Comparison of ENCODE assay signal across 8 cellular contexts in genomic region chr13:78659450-78660110, GRCh38. TPM values are rescaled to one million over a fixed set of nuclear protein-coding genes. Genes with fewer than 3 reads are reported as not detected.
DNase-seq lines count a peak whose midpoint lies in the region; ATAC-seq and TF ChIP-seq lines count a peak whose summit lies in the region.

No MANE protein-coding gene starts in this region.

- peak overlapping the region; percentile 91 for H3K4me3 ChIP-seq in GM23248
- peak overlapping the region; percentile 91 for H3K4me3 ChIP-seq in WI38 (ENCODE audit: low read depth, low read length)
- peak overlapping the region; percentile 59 to 97 (median 90) for H3K4me3 ChIP-seq in heart right ventricle
- peak overlapping the region; percentile 59 to 95 (median 78) for H3K4me3 ChIP-seq in sigmoid colon

- H3K4me1 ChIP-seq in GM23248 (ENCODE audit: insufficient read depth) = peaks cover 11% of the 10 kb centered on the region
- peaks cover 0 to 36% (median 29%) of the 10 kb centered on the region in 9 donors for H3K4me1 ChIP-seq in heart right ventricle
- H3K4me1 ChIP-seq in sigmoid colon = peaks cover 0 to 20% (median 14%) of the 10 kb centered on the region in 4 donors

- WGBS in GM23248 (ENCODE audit: low coverage in 1 of 2, low lambda C conversion rate in 2 of 2, missing lambda C conversion rate in 2 of 2), 2 experiments = 2% methylated on average over 17 of the region's 17 CpGs
- WGBS in heart right ventricle, 2 donors = 9 to 18% methylated on average over 17 of the region's 17 CpGs
- WGBS in sigmoid colon, 2 donors = 17 to 28% methylated on average over 17 of the region's 17 CpGs

- TF ChIP-seq EP300 in sigmoid colon (IDR thresholded peaks at IDR 0.05) = no peak

- H3K9me3 ChIP-seq in GM23248 (ENCODE audit: low read depth) (no peaks in the 10 kb centered on the region), heart right ventricle (no peaks in the 10 kb centered on the region), sigmoid colon (no peaks in the 10 kb centered on the region)

- intact Hi-C loops in heart right ventricle (cut with DNase I) = loop anchor here in 2 of 10 donors (5.0 to 10.0 kb wide), 2 partner anchors 52 to 55 kb away; partner anchors contain the start of gene POU4F1 (in 1 of the 2)
- intact Hi-C loops in sigmoid colon (cut with DNase I) = loop anchor here (5.0 to 10.0 kb wide), 2 partner anchors 52 to 745 kb away; partner anchors contain the start of gene RBM26

- in situ Hi-C loops in GM23248 (cut with MboI) = no loop called here

- peak overlapping the region; percentile 88 for H3K9ac ChIP-seq in GM23248

- H3K9me2 ChIP-seq in GM23248 (ENCODE audit: insufficient read depth) = no peaks in the 10 kb centered on the region

- no peak for TF ChIP-seq CTCF in WI38 (IDR thresholded peaks at IDR 0.05; ENCODE audit: low read depth, low read length)
- TF ChIP-seq CTCF in heart right ventricle (IDR thresholded peaks at IDR 0.05) = no peak
- TF ChIP-seq CTCF in sigmoid colon (IDR thresholded peaks at IDR 0.05) = no peak

- H3K27ac ChIP-seq in GM23248 = no peak overlapping the region
- peak overlapping the region in 5 of 10 donors; percentile 13 to 87 (median 82) for H3K27ac ChIP-seq in heart right ventricle
- peak overlapping the region; percentile 48 to 84 (median 76) for H3K27ac ChIP-seq in sigmoid colon

- DNase-seq in GM23248 = peak; percentile 16
- DNase-seq in heart right ventricle = no peak
- no peak for DNase-seq in sigmoid colon
- DNase-seq in HK-2 (ENCODE audit: unreplicated experiment) = no peak
- no peak for DNase-seq in NCI-H446 treated with DMSO at 0.1 percent for 48 hours (lab: John Stamatoyannopoulos, UW)

- no peaks in the 10 kb centered on the region for H3K36me3 ChIP-seq in GM23248 (ENCODE audit: low read depth)
- no peaks in the 10 kb centered on the region for H3K36me3 ChIP-seq in heart right ventricle
- no peaks in the 10 kb centered on the region for H3K36me3 ChIP-seq in sigmoid colon

- H3K27me3 ChIP-seq in GM23248 (replicated peaks; ENCODE audit: insufficient read depth) = no peaks in the 10 kb centered on the region
- peaks cover 0 to 5% (median 0%) of the 10 kb centered on the region in 7 donors for H3K27me3 ChIP-seq in heart right ventricle
- no peaks in the 10 kb centered on the region for H3K27me3 ChIP-seq in sigmoid colon

- peaks cover 7% of the 10 kb centered on the region; the same call in 1 of the 2 replicates for H3F3A ChIP-seq in GM23248 (ENCODE audit: insufficient read depth)

- H4K20me1 ChIP-seq in GM23248 (ENCODE audit: insufficient read depth) = no peaks in the 10 kb centered on the region

- peak overlapping the region; percentile 94 for H2AFZ ChIP-seq in GM23248

- ATAC-seq in heart right ventricle (peak in 2 of 8 donors; percentile 17 to 18), HG02759 (IDR thresholded peaks at IDR 0.05; ENCODE audit: unreplicated experiment) (no peak), HG02870 (IDR thresholded peaks at IDR 0.05; ENCODE audit: unreplicated experiment) (no peak)

- H3K79me2 ChIP-seq in GM23248 (ENCODE audit: insufficient read depth) = peaks cover 41% of the 10 kb centered on the region

- TF ChIP-seq POLR2A in sigmoid colon (IDR thresholded peaks at IDR 0.05) = no peak

- peak overlapping the region; percentile 87 for H3K4me2 ChIP-seq in GM23248 (ENCODE audit: unreplicated experiment)

RNA-seq across cellular contexts. Expression of gene OBI1, which starts 0.6 kb away (rescaled TPM):
- total RNA-seq in GM23248 (2014; rRNA removed; shearing (Covaris generic)) = 9.5 and 10.6 TPM in 2 replicates
- polyA plus RNA-seq in GM23248 (2016; fragmentation: Nextera tagmentation; extraction: Ambion mirVana) = 7.9 and 10.4 TPM in 2 replicates
- total RNA-seq in heart right ventricle = 10 to 100 TPM in 4 of 10 donors, 1 to 10 TPM in 6; 6.2 to 12.3 (median 9.6) TPM
- polyA plus RNA-seq in heart right ventricle = 1 to 10 TPM; 2.8 to 4.4 TPM
- total RNA-seq in sigmoid colon = 10 to 100 TPM in 3 of 4 donors, 1 to 10 TPM in 1; 9.1 to 13.6 (median 11.9) TPM
- 1 to 10 TPM; 2.1 to 5.6 (median 2.4) TPM for polyA plus RNA-seq in sigmoid colon

RNA-seq across cellular contexts. Expression of gene POU4F1, which starts 56.2 kb away (rescaled TPM):
- total RNA-seq in GM23248 (2014; rRNA removed; shearing (Covaris generic)) = not detected in 2 replicates
- polyA plus RNA-seq in GM23248 (2016; fragmentation: Nextera tagmentation; extraction: Ambion mirVana) = not detected in 2 replicates
- total RNA-seq in heart right ventricle = under 1 TPM in 1 of 10 donors, not detected in 9; 0.09 TPM
- polyA plus RNA-seq in heart right ventricle = under 1 TPM in 1 of 2 donors, not detected in 1; 0.01 TPM
- total RNA-seq in sigmoid colon = not detected
- polyA plus RNA-seq in sigmoid colon = under 1 TPM in 1 of 3 donors, not detected in 2; 0.07 TPM
